In the genomic region with DNA sequence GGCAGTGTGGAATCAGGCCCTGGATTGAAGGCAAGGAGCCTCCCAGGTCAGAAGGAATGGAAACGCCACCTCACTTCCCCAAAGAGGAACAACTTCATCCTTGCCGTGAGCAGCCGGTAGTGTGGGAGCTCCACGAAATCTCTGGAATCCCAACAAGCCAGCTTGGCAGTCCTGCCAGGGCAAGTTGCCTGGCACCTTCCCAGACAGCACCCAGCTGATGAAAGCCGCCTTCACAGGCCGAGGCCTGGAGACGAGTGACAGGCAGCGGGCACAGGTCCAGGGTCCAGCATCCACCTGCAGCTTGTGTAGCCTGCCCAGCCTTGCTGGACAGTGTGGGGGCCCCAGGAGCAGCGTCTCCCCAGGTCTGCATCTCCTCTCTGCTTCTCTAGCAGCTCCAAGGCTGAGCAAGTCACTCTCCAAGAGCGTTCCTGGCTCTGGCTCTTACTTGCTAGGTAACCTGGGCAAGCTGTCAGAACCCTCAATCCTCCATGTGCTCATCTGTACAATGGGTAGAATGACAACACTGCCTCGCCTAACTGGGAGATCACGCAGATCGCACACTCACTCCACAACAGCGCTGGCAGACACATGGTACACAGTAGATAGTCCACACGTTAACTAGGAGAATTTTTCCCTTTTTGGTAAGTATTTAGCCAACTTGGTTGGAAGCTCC, we compare ENCODE assay signal across 1 cellular context.
TF ChIP-seq lines count a peak whose summit lies in the region.

No MANE protein-coding gene starts in this region.

TF ChIP-seq in IMR-90, 13 proteins besides CTCF, POLR2A, EP300 and RAD21 (continued from another document):
- TF ChIP-seq SMC3 (IDR thresholded peaks at IDR 0.05; ENCODE audit: low read depth, low read length): no peak
- no peak for TF ChIP-seq CHD1 (IDR thresholded peaks at IDR 0.05; ENCODE audit: low read depth, low read length)
- TF ChIP-seq RCOR1 (IDR thresholded peaks at IDR 0.05; ENCODE audit: insufficient replicate concordance, low read length): no peak
- no peak for TF ChIP-seq BHLHE40 (IDR thresholded peaks at IDR 0.05; ENCODE audit: low read depth, low read length)
- TF ChIP-seq MAFK (IDR thresholded peaks at IDR 0.05; ENCODE audit: low read depth, low read length): no peak
- TF ChIP-seq RFX5 (IDR thresholded peaks at IDR 0.05; ENCODE audit: low read depth, low read length): no peak
TF ChIP-seq in IMR-90: peak in this region for 0.
